ENCODE assay signal across 1 cellular context in genomic region chr5:65482727-65483473, GRCh38.
TF ChIP-seq lines count a peak whose summit lies in the region.

No MANE protein-coding gene starts in this region.

TF ChIP-seq in GM12878, 131 proteins besides CTCF, POLR2A, EP300 and RAD21 (continued from another document):
- TF ChIP-seq ZNF687 (IDR thresholded peaks at IDR 0.05) (no peak), ETV6 (conservative IDR thresholded peaks at IDR 0.05 in 1 of 2, IDR thresholded peaks at IDR 0.05 in 1 of 2; ENCODE audit: borderline replicate concordance in 1 of 2, low read depth in 1 of 2) (no peak), RBBP5 (conservative IDR thresholded peaks at IDR 0.05) (peak; percentile 98), ASH2L (IDR thresholded peaks at IDR 0.05; ENCODE audit: borderline replicate concordance, low read depth) (peak; percentile 99), EED (IDR thresholded peaks at IDR 0.05; ENCODE audit: low read depth) (peak; percentile 47; the same call in 1 of the 2 replicates), SMC3 (IDR thresholded peaks at IDR 0.05; ENCODE audit: borderline replicate concordance, low read length) (no peak; the same call in 1 of the 2 replicates), CHD2 (IDR thresholded peaks at IDR 0.05; ENCODE audit: borderline replicate concordance, low read depth, low read length) (no peak), BACH1 (IDR thresholded peaks at IDR 0.05; ENCODE audit: borderline replicate concordance) (no peak; the same call in 1 of the 2 replicates), NFIC (IDR thresholded peaks at IDR 0.05; ENCODE audit: low read depth, low read length) (peak; percentile 66)
